20 cellular contexts compared by ENCODE assay signal in genomic region chr2:172449916-172450550, GRCh38. TPM values are rescaled to one million over a fixed set of nuclear protein-coding genes. Genes with fewer than 3 reads are reported as not detected.
A peak's percentile ranks its signal among the peaks of the same experiment; 100 is the strongest.
DNase-seq lines count a peak whose midpoint lies in the region; ATAC-seq and TF ChIP-seq lines count a peak whose summit lies in the region.
"Had no signal": no experiment of that assay in that cellular context is flagged by ENCODE, and none has a peak within 500 bp of the region (broad histone marks: within the 10 kb centered on the region; RNA-seq: fewer than 3 reads in every experiment).

No MANE protein-coding gene starts in this region.

- no peaks in the 10 kb centered on the region for H3K9me3 Mint-ChIP-seq in activated naive CD8-positive, alpha-beta T cell (ENCODE audit: low read depth)
- H3K9me3 Mint-ChIP-seq in naive thymus-derived CD4-positive, alpha-beta T cell, result no peaks in the 10 kb centered on the region
- H3K9me3 Mint-ChIP-seq: effector memory CD8-positive, alpha-beta T cell had no signal

- peak overlapping the region; percentile 70 for H3K27ac Mint-ChIP-seq in activated naive CD8-positive, alpha-beta T cell
- H3K27ac Mint-ChIP-seq in naive thymus-derived CD4-positive, alpha-beta T cell, result peak overlapping the region in 8 of 9 donors; percentile 5 to 90 (median 77)
- H3K27ac Mint-ChIP-seq: neural progenitor cell had no signal

- H3K79me1 ChIP-seq in mesendoderm (ENCODE audit: low read length) (no peaks in the 10 kb centered on the region), neuronal stem cell (ENCODE audit: low read depth, low read length) (peaks cover 2% of the 10 kb centered on the region)

- H3K4me2 ChIP-seq in PC-3 (ENCODE audit: low read length) (peak overlapping the region; percentile 63), mesendoderm (ENCODE audit: low read length) (no peak overlapping the region), neuronal stem cell (ENCODE audit: insufficient read depth, low read length, poor library complexity, severe bottlenecking) (no peak overlapping the region)
- H3K4me2 ChIP-seq: neural progenitor cell had no signal

- no peak overlapping the region for H4K5ac ChIP-seq in mesendoderm (ENCODE audit: low read length)

- no peak overlapping the region for H2BK12ac ChIP-seq in neuronal stem cell (ENCODE audit: low read length)

- H4K91ac ChIP-seq in neuronal stem cell (ENCODE audit: low read depth, low read length, poor library complexity), result no peak overlapping the region

- H3K23ac ChIP-seq in mesendoderm (ENCODE audit: low read length) (no peak overlapping the region), neuronal stem cell (ENCODE audit: low read depth, low read length, poor library complexity) (no peak overlapping the region)

- peak; percentile 72 for ATAC-seq in PC-3
- peak; percentile 77 for ATAC-seq in naive thymus-derived CD4-positive, alpha-beta T cell
- ATAC-seq: effector memory CD8-positive, alpha-beta T cell; lower lobe of right lung had no signal

- H3K18ac ChIP-seq in mesendoderm (ENCODE audit: low read length) (no peak overlapping the region), neuronal stem cell (ENCODE audit: low read length) (no peak overlapping the region)

- H4K8ac ChIP-seq in mesendoderm (ENCODE audit: low read depth, low read length) (no peak overlapping the region), neuronal stem cell (ENCODE audit: low read depth, low read length) (no peak overlapping the region)

- H3K9me2 ChIP-seq in PC-3 (replicated peaks; ENCODE audit: low read length), result no peaks in the 10 kb centered on the region

- H3K36me3 ChIP-seq in PC-3 (ENCODE audit: low read depth, low read length) (no peaks in the 10 kb centered on the region), mesendoderm (ENCODE audit: control insufficient read depth, insufficient read depth, low read length) (no peaks in the 10 kb centered on the region), neuronal stem cell (replicated peaks in 1 of 2; ENCODE audit: control insufficient read depth in 2 of 2, insufficient read depth in 2 of 2, low read length in 2 of 2) (no peaks in the 10 kb centered on the region), sigmoid colon (no peaks in the 10 kb centered on the region)
- H3K36me3 ChIP-seq in naive thymus-derived CD4-positive, alpha-beta T cell (ENCODE audit: control insufficient read depth in 2 of 3, insufficient read depth in 3 of 3, low read length in 3 of 3), result peaks cover 0 to 8% (median 0%) of the 10 kb centered on the region in 3 experiments
- H3K36me3 ChIP-seq: lower lobe of right lung, neural progenitor cell, right atrium auricular region had no signal

- peak overlapping the region; percentile 60 for H3K27ac ChIP-seq in PC-3 (ENCODE audit: low read length)
- peak overlapping the region; percentile 10 for H3K27ac ChIP-seq in naive thymus-derived CD4-positive, alpha-beta T cell (ENCODE audit: low read depth, low read length)
- H3K27ac ChIP-seq in mesendoderm (ENCODE audit: low read depth, low read length), result no peak overlapping the region
- no peak overlapping the region for H3K27ac ChIP-seq in neuronal stem cell (replicated peaks; ENCODE audit: low read length)
- no peak overlapping the region for H3K27ac ChIP-seq in sigmoid colon
- H3K27ac ChIP-seq: lower lobe of right lung, neural progenitor cell, right atrium auricular region, SK-N-MC, upper lobe of left lung had no signal

- POLR2A ChIA-PET in PC-3 (lab: Charles Lee; ENCODE audit: unreplicated experiment), result no interaction called here
- POLR2A ChIA-PET in naive thymus-derived CD4-positive, alpha-beta T cell (lab: Charles Lee), result interaction anchor here (1.2 to 33.2 kb wide), 3 partner anchors 10 to 15 kb away, joined by 4 to 862 read pairs (median 4); partner anchors contain the start of gene ITGA6

- H2BK120ac ChIP-seq in mesendoderm (ENCODE audit: low read depth, low read length) (no peak overlapping the region), neuronal stem cell (ENCODE audit: low read depth, low read length) (no peak overlapping the region)

- H3K4me1 ChIP-seq in PC-3 (ENCODE audit: insufficient read depth, low read length) (peaks cover 63% of the 10 kb centered on the region), mesendoderm (ENCODE audit: control insufficient read depth, low read depth, low read length) (peaks cover 7% of the 10 kb centered on the region), neuronal stem cell (ENCODE audit: control insufficient read depth in 2 of 2, insufficient read depth in 1 of 2, low read depth in 1 of 2, low read length in 2 of 2) (peaks cover 4 to 14% of the 10 kb centered on the region in 2 donors), sigmoid colon (no peaks in the 10 kb centered on the region)
- peaks cover 6 to 75% of the 10 kb centered on the region in 2 donors for H3K4me1 ChIP-seq in naive thymus-derived CD4-positive, alpha-beta T cell (ENCODE audit: control insufficient read depth in 2 of 2, insufficient read depth in 2 of 2, low read length in 2 of 2)

- CTCF ChIA-PET in PC-3 (lab: Charles Lee), result interaction anchor here (0.6 kb wide), 1 partner anchor 12 kb away, joined by 3 read pairs; no protein-coding TSS in a partner anchor
- CTCF ChIA-PET in naive thymus-derived CD4-positive, alpha-beta T cell (lab: Charles Lee), result interaction anchor here (5.3 kb wide), 1 partner anchor 12 kb away, joined by 41 read pairs; no protein-coding TSS in a partner anchor

- H3K27me3 Mint-ChIP-seq in activated naive CD8-positive, alpha-beta T cell, result no peaks in the 10 kb centered on the region
- peaks cover 0 to 20% (median 0%) of the 10 kb centered on the region in 5 donors for H3K27me3 Mint-ChIP-seq in naive thymus-derived CD4-positive, alpha-beta T cell
- H3K27me3 Mint-ChIP-seq: effector memory CD8-positive, alpha-beta T cell had no signal

- H3K9ac ChIP-seq in PC-3 (ENCODE audit: low read length), result no peak overlapping the region
- H3K9ac ChIP-seq in mesendoderm (ENCODE audit: low read length), result no peak overlapping the region
- H3K9ac ChIP-seq in neuronal stem cell (ENCODE audit: low read depth, low read length, poor library complexity), result no peak overlapping the region
- H3K9ac ChIP-seq: neural progenitor cell had no signal

- H3K4ac ChIP-seq in mesendoderm (ENCODE audit: low read depth, low read length), result no peak overlapping the region
- H3K4ac ChIP-seq in neuronal stem cell (ENCODE audit: low read length), result no peak overlapping the region

- H3K36me3 Mint-ChIP-seq in activated naive CD8-positive, alpha-beta T cell, result peaks cover 12% of the 10 kb centered on the region
- peaks cover 0 to 31% (median 12%) of the 10 kb centered on the region in 5 donors for H3K36me3 Mint-ChIP-seq in naive thymus-derived CD4-positive, alpha-beta T cell

- H2AFZ ChIP-seq in PC-3 (ENCODE audit: low read length) (no peak overlapping the region), neuronal stem cell (ENCODE audit: low read length) (no peak overlapping the region)
- H2AFZ ChIP-seq: neural progenitor cell had no signal

- no peak for TF ChIP-seq POLR2A in sigmoid colon (IDR thresholded peaks at IDR 0.05)

- 0 out of 2 replicates have a peak, but pooled peaks cover 13% of the 10 kb centered on the region for H4K20me1 ChIP-seq in PC-3 (ENCODE audit: low read length)

- no peak overlapping the region for H3K56ac ChIP-seq in mesendoderm (ENCODE audit: low read length)

- BruUV-seq in PC-3 (replicated peaks; lab: Mats Ljungman, UMichigan), result no TSS peak

- H3K27me3 ChIP-seq in PC-3 (ENCODE audit: low read length) (no peaks in the 10 kb centered on the region), mesendoderm (ENCODE audit: insufficient read depth, low read length, poor library complexity) (no peaks in the 10 kb centered on the region), neuronal stem cell (ENCODE audit: control insufficient read depth in 3 of 3, insufficient read depth in 3 of 3, low read depth in 1 of 3, low read length in 3 of 3) (no peaks in the 10 kb centered on the region), sigmoid colon (peaks cover 0 to 6% (median 0%) of the 10 kb centered on the region in 3 donors)
- H3K27me3 ChIP-seq in naive thymus-derived CD4-positive, alpha-beta T cell (ENCODE audit: control insufficient read depth in 2 of 2, insufficient read depth in 2 of 2, low read length in 2 of 2), result no peaks in the 10 kb centered on the region
- H3K27me3 ChIP-seq: neural progenitor cell, right atrium auricular region, upper lobe of left lung had no signal

- peaks cover 93% of the 10 kb centered on the region for H3K79me2 ChIP-seq in PC-3 (ENCODE audit: low read length)
- H3K79me2 ChIP-seq in mesendoderm (ENCODE audit: control insufficient read depth, insufficient read depth, low read length), result peaks cover 2% of the 10 kb centered on the region

- no peaks in the 10 kb centered on the region for H3K9me3 ChIP-seq in PC-3 (ENCODE audit: low read length)
- H3K9me3 ChIP-seq in naive thymus-derived CD4-positive, alpha-beta T cell (ENCODE audit: control insufficient read depth in 2 of 3, low read length in 3 of 3), result no peaks in the 10 kb centered on the region
- H3K9me3 ChIP-seq in neuronal stem cell (replicated peaks in 1 of 2; ENCODE audit: control insufficient read depth in 2 of 2, insufficient read depth in 1 of 2, low read depth in 1 of 2, low read length in 2 of 2), result no peaks in the 10 kb centered on the region
- no peaks in the 10 kb centered on the region for H3K9me3 ChIP-seq in sigmoid colon
- H3K9me3 ChIP-seq: lower lobe of right lung, right atrium auricular region, upper lobe of left lung had no signal

- DNase-seq in EL (peak; percentile 87), PC-3 (peak; percentile 71), mesendoderm (no peak), neuronal stem cell (ENCODE audit: low spot score) (no peak), sigmoid colon (no peak)
- peak in 1 of 9 donors; percentile 32 for DNase-seq in naive thymus-derived CD4-positive, alpha-beta T cell
- no peak for DNase-seq in activated CD8-positive, alpha-beta memory T cell treated with anti-CD3 and anti-CD28 coated beads, Interleukin-2, amount 50 U/mL, for 48 hours
- DNase-seq: activated CD4-positive, CD25-positive, alpha-beta regulatory T cell; COR-L47; effector memory CD8-positive, alpha-beta T cell; foreskin fibroblast; KBM-7; lower lobe of right lung; NCI-H1105 treated with DMSO at 0.1 percent for 48 hours; stimulated activated CD4-positive, alpha-beta T cell treated with anti-CD3 and anti-CD28 coated beads, Interleukin-2, amount 100 ng/mL, for 48 hours; upper lobe of left lung had no signal

- H3K14ac ChIP-seq in neuronal stem cell (ENCODE audit: low read length), result no peak overlapping the region

- TF ChIP-seq CTCF in PC-3 (conservative IDR thresholded peaks at IDR 0.05; ENCODE audit: low read depth, low read length) (no peak), sigmoid colon (IDR thresholded peaks at IDR 0.05) (no peak)

- no peak overlapping the region for H3K4me3 ChIP-seq in PC-3 (ENCODE audit: low read length)
- H3K4me3 ChIP-seq in naive thymus-derived CD4-positive, alpha-beta T cell (ENCODE audit: low read length), result no peak overlapping the region
- no peak overlapping the region for H3K4me3 ChIP-seq in mesendoderm (ENCODE audit: low read length)
- H3K4me3 ChIP-seq in neuronal stem cell (ENCODE audit: low read length in 2 of 2), result no peak overlapping the region
- H3K4me3 ChIP-seq in sigmoid colon, result no peak overlapping the region
- H3K4me3 ChIP-seq: lower lobe of right lung, neural progenitor cell, right atrium auricular region, SK-N-MC, upper lobe of left lung had no signal

- no peaks in the 10 kb centered on the region for H3F3A ChIP-seq in PC-3 (ENCODE audit: low read length, unreplicated experiment)

- H3K4me3 Mint-ChIP-seq in activated naive CD8-positive, alpha-beta T cell, result peak overlapping the region; percentile 21
- H3K4me3 Mint-ChIP-seq in naive thymus-derived CD4-positive, alpha-beta T cell, result peak overlapping the region in 9 of 10 donors; percentile 57 to 82 (median 69)
- H3K4me3 Mint-ChIP-seq: effector memory CD8-positive, alpha-beta T cell; neural progenitor cell had no signal

- H3K4me1 Mint-ChIP-seq in activated naive CD8-positive, alpha-beta T cell (ENCODE audit: low read depth), result peaks cover 80% of the 10 kb centered on the region
- peaks cover 27 to 90% (median 83%) of the 10 kb centered on the region in 7 donors for H3K4me1 Mint-ChIP-seq in naive thymus-derived CD4-positive, alpha-beta T cell

- WGBS in mesendoderm (ENCODE audit: extremely low coverage, insufficient coverage, low lambda C conversion rate), result no CpG with 5 or more reads among the region's 8 CpGs
- no CpG with 5 or more reads among the region's 8 CpGs for WGBS in neuronal stem cell (ENCODE audit: extremely low coverage in 2 of 2, insufficient read length in 2 of 2, insufficient replicate concordance in 1 of 2), 2 donors
- WGBS in sigmoid colon, 2 donors, result 82 to 87% methylated on average over 8 of the region's 8 CpGs

- no peak for TF ChIP-seq EP300 in sigmoid colon (IDR thresholded peaks at IDR 0.05)

- H2BK15ac ChIP-seq in mesendoderm (replicated peaks; ENCODE audit: low read depth) (no peak overlapping the region), neuronal stem cell (ENCODE audit: low read length) (no peak overlapping the region)

- intact Hi-C loops in PC-3 (cut with micrococcal nuclease), result no loop called here
- intact Hi-C loops in naive thymus-derived CD4-positive, alpha-beta T cell (cut with micrococcal nuclease), result loop anchor here (1.0 to 2.0 kb wide), 3 partner anchors 8 to 15 kb away; no protein-coding TSS in a partner anchor
- intact Hi-C loops in sigmoid colon (cut with DNase I), result no loop called here

- no peak overlapping the region for H2AK5ac ChIP-seq in mesendoderm (ENCODE audit: low read length)
- no peak overlapping the region for H2AK5ac ChIP-seq in neuronal stem cell (ENCODE audit: low read depth, low read length)

- H2BK5ac ChIP-seq in mesendoderm (ENCODE audit: low read length) (no peak overlapping the region), neuronal stem cell (ENCODE audit: low read length) (no peak overlapping the region)

RNA-seq across cellular contexts. Expression of gene ITGA6, which starts 22.6 kb away (rescaled TPM):
- total RNA-seq in PC-3 (2014; rRNA removed), result 181 and 204 TPM in 2 replicates
- total RNA-seq in naive thymus-derived CD4-positive, alpha-beta T cell, result 100 to 1,000 TPM in 4 of 5 experiments, 10 to 100 TPM in 1; 13.1 to 179 (median 135) TPM
- polyA plus RNA-seq in naive thymus-derived CD4-positive, alpha-beta T cell, result 100 to 1,000 TPM in 1 of 2 donors, 10 to 100 TPM in 1; 98.9 to 102 TPM
- polyA plus RNA-seq in mesendoderm (2013, experiment 1 of 2), result 25.4 TPM
- 26.4 TPM for polyA plus RNA-seq in mesendoderm (2013, experiment 2 of 2)
- 18.3 TPM for polyA plus RNA-seq in neuronal stem cell (2013, experiment 1 of 2)
- polyA plus RNA-seq in neuronal stem cell (2013, experiment 2 of 2), result 18.0 TPM
- total RNA-seq in sigmoid colon, result 10 to 100 TPM in 3 of 4 donors, 1 to 10 TPM in 1; 9.9 to 31.0 (median 17.8) TPM
- 10 to 100 TPM in 2 of 3 donors, 1 to 10 TPM in 1; 8.4 to 66.5 (median 11.8) TPM for polyA plus RNA-seq in sigmoid colon

Comparison
In these comparisons a context has a peak if more than half of its experiments do, and no peak if none do; other contexts are left out.
1. DNase-seq: peak in EL (single experiment) and PC-3 (single experiment); none in activated CD8-positive, alpha-beta memory T cell treated with anti-CD3 and anti-CD28 coated beads, Interleukin-2, amount 50 U/mL, for 48 hours (single experiment), mesendoderm (single experiment), neuronal stem cell (single experiment) and sigmoid colon (single experiment).
2. H3K27ac ChIP-seq: peak in PC-3 (single experiment) and naive thymus-derived CD4-positive, alpha-beta T cell (single experiment); none in mesendoderm (single experiment), neuronal stem cell (single experiment) and sigmoid colon (0 of 4).
3. intact Hi-C loops: an anchor here in naive thymus-derived CD4-positive, alpha-beta T cell (1.0 to 2.0 kb wide); none called in PC-3 and sigmoid colon.